In genomic region chr4:32073542-32073941, GRCh38 we compare ENCODE assay signal across 25 cellular contexts.
"Had no signal": no experiment of that assay in that cellular context is flagged by ENCODE, and none has a peak within 500 bp of the region (broad histone marks: within the 10 kb centered on the region; RNA-seq: fewer than 3 reads in every experiment).

No MANE protein-coding gene starts in this region.

- DNase-seq: cerebellar nuclear complex; cortex of kidney; effector memory CD8-positive, alpha-beta T cell; esophagus squamous epithelium; head of caudate nucleus; kidney; mesenchymal stem cell; midbrain; naive thymus-derived CD4-positive, alpha-beta T cell; stimulated activated CD4-positive, alpha-beta T cell treated with anti-CD3 and anti-CD28 coated beads, Interleukin-12 subunit alpha, Interleukin-12 subunit beta, amount 100 ng/mL, for 4 hours; stimulated activated CD4-positive, alpha-beta T cell treated with anti-CD3 and anti-CD28 coated beads, Interleukin-1b, Interleukin-23, amount 100 ng/mL, for 48 hours; stimulated activated CD4-positive, alpha-beta T cell treated with anti-CD3 and anti-CD28 coated beads, Interleukin-4, amount 100 ng/mL, for 1 hour; stimulated activated CD8-positive, alpha-beta memory T cell treated with anti-CD3 and anti-CD28 coated beads, Interleukin-4, amount 100 ng/mL, for 48 hours; stimulated activated naive CD4-positive, alpha-beta T cell; stimulated activated naive CD8-positive, alpha-beta T cell treated with anti-CD3 and anti-CD28 coated beads, Interleukin-15, amount 100 ng/mL, for 72 hours; transverse colon had no signal

- H3K4me3 Mint-ChIP-seq: effector memory CD8-positive, alpha-beta T cell; naive thymus-derived CD4-positive, alpha-beta T cell; nephron; neural progenitor cell; stimulated activated naive CD8-positive, alpha-beta T cell treated with anti-CD3 and anti-CD28 coated beads, Interleukin-15, amount 100 ng/mL, for 72 hours had no signal

- ATAC-seq: effector memory CD8-positive, alpha-beta T cell; left lobe of liver; naive thymus-derived CD4-positive, alpha-beta T cell; sciatic nerve; stimulated activated naive CD8-positive, alpha-beta T cell treated with anti-CD3 and anti-CD28 coated beads, Interleukin-15, amount 100 ng/mL, for 72 hours had no signal

- H3K27me3 ChIP-seq: esophagus squamous epithelium, neural progenitor cell, right atrium auricular region, suprapubic skin, transverse colon had no signal

- H3K27ac ChIP-seq: esophagus squamous epithelium, neural progenitor cell, prostate gland, right atrium auricular region, suprapubic skin, transverse colon had no signal

- H3K9me3 ChIP-seq: esophagus squamous epithelium, prostate gland, right atrium auricular region, suprapubic skin, transverse colon had no signal

- H3K36me3 Mint-ChIP-seq: neural progenitor cell had no signal

- H3K9me3 Mint-ChIP-seq: neural progenitor cell had no signal

- H3K4me3 ChIP-seq: esophagus squamous epithelium, lung, neural progenitor cell, prostate gland, right atrium auricular region, smooth muscle cell, suprapubic skin, transverse colon had no signal

- H3K27me3 Mint-ChIP-seq: effector memory CD8-positive, alpha-beta T cell; naive thymus-derived CD4-positive, alpha-beta T cell; stimulated activated naive CD8-positive, alpha-beta T cell treated with anti-CD3 and anti-CD28 coated beads, Interleukin-15, amount 100 ng/mL, for 72 hours had no signal

- H3K4me1 ChIP-seq: esophagus squamous epithelium, neural progenitor cell, prostate gland, right atrium auricular region, suprapubic skin, transverse colon had no signal

- H3K36me3 ChIP-seq: esophagus squamous epithelium, neural progenitor cell, prostate gland, right atrium auricular region, suprapubic skin, transverse colon had no signal

- H3K27ac Mint-ChIP-seq: effector memory CD8-positive, alpha-beta T cell; naive thymus-derived CD4-positive, alpha-beta T cell; nephron; neural progenitor cell; stimulated activated naive CD8-positive, alpha-beta T cell treated with anti-CD3 and anti-CD28 coated beads, Interleukin-15, amount 100 ng/mL, for 72 hours had no signal

- H3K4me1 Mint-ChIP-seq: naive thymus-derived CD4-positive, alpha-beta T cell; nephron; neural progenitor cell; stimulated activated naive CD8-positive, alpha-beta T cell treated with anti-CD3 and anti-CD28 coated beads, Interleukin-15, amount 100 ng/mL, for 72 hours had no signal
